10 cellular contexts compared by ENCODE assay signal in genomic region chr13:100694722-100695644, GRCh38. TPM values are rescaled to one million over a fixed set of nuclear protein-coding genes. Genes with fewer than 3 reads are reported as not detected.
DNase-seq lines count a peak whose midpoint lies in the region; ATAC-seq, FAIRE-seq and TF ChIP-seq lines count a peak whose summit lies in the region.
"Had no signal": no experiment of that assay in that cellular context is flagged by ENCODE, and none has a peak within 500 bp of the region (broad histone marks: within the 10 kb centered on the region; RNA-seq: fewer than 3 reads in every experiment).

No MANE protein-coding gene starts in this region.

- TF ChIP-seq CTCF in GM12864 (IDR thresholded peaks at IDR 0.05; ENCODE audit: low read depth, low read length, missing control alignments): peak; percentile 49
- TF ChIP-seq CTCF in epithelial cell of proximal tubule (conservative IDR thresholded peaks at IDR 0.05; ENCODE audit: low read depth, low read length): peak; percentile 75
- TF ChIP-seq CTCF in osteocyte (IDR thresholded peaks at IDR 0.05): peak; percentile 53

- no peaks in the 10 kb centered on the region for H3K36me3 Mint-ChIP-seq in osteocyte (ENCODE audit: unreplicated experiment)

- DNase-seq in GM12864 (ENCODE audit: low read depth) (no peak), NCI-H146 treated with DMSO at 0.1 percent for 48 hours (lab: John Stamatoyannopoulos, UW; ENCODE audit: unreplicated experiment) (peak; percentile 26), epithelial cell of proximal tubule (ENCODE audit: low read depth) (peak; percentile 44), osteocyte (ENCODE audit: extremely low spot score, unreplicated experiment) (no peak), NCI-H2081 treated with DMSO at 0.1 percent for 48 hours (lab: John Stamatoyannopoulos, UW) (no peak), NCI-H2107 treated with DMSO at 0.1 percent for 48 hours (lab: John Stamatoyannopoulos, UW; ENCODE audit: unreplicated experiment) (no peak), GM12891 (ENCODE audit: insufficient read length, low spot score) (no peak)

- H3K4me3 ChIP-seq in GM12864 (ENCODE audit: low read depth, low read length) (no peak overlapping the region), epithelial cell of proximal tubule (ENCODE audit: low read depth, low read length) (peak overlapping the region; percentile 13)
- H3K4me3 ChIP-seq: Peyer's patch had no signal

- H3K9me3 Mint-ChIP-seq in osteocyte (ENCODE audit: unreplicated experiment): no peaks in the 10 kb centered on the region

- no peak overlapping the region for H3K27ac Mint-ChIP-seq in osteocyte (ENCODE audit: unreplicated experiment)

- no peak for ATAC-seq in HG02623 (IDR thresholded peaks at IDR 0.05; ENCODE audit: unreplicated experiment)

- no peak for TF ChIP-seq POLR2A in GM12891 (IDR thresholded peaks at IDR 0.05; ENCODE audit: low read depth, low read length)

- H3K4me1 Mint-ChIP-seq in osteocyte (ENCODE audit: unreplicated experiment): no peaks in the 10 kb centered on the region

- no peak for FAIRE-seq in GM12891 (lab: Jason Lieb, UNC)
- FAIRE-seq: islet of Langerhans had no signal

- H3K4me3 Mint-ChIP-seq in osteocyte (ENCODE audit: unreplicated experiment): no peak overlapping the region

- H3K27me3 Mint-ChIP-seq in osteocyte (ENCODE audit: unreplicated experiment): peaks cover 2% of the 10 kb centered on the region

TF ChIP-seq in GM12891, 5 proteins besides CTCF, POLR2A, EP300 and RAD21:
- TF ChIP-seq TAF1 (IDR thresholded peaks at IDR 0.05; ENCODE audit: low read depth, low read length): no peak
- no peak for TF ChIP-seq PAX5 (IDR thresholded peaks at IDR 0.05; ENCODE audit: insufficient read depth, low read length, severe bottlenecking)
- no peak for TF ChIP-seq POLR2AphosphoS5 (IDR thresholded peaks at IDR 0.05; ENCODE audit: low read depth, low read length)
- no peak for TF ChIP-seq SPI1 (IDR thresholded peaks at IDR 0.05; ENCODE audit: low read depth, low read length)
- TF ChIP-seq POU2F2 (IDR thresholded peaks at IDR 0.05; ENCODE audit: low read depth, low read length): no peak

RNA-seq across cellular contexts. Expression of gene TMTC4, which starts 20.4 kb away (rescaled TPM):
- total RNA-seq in epithelial cell of proximal tubule (29.8 and 31.2 TPM in 2 replicates), osteocyte (20.6 and 21.0 TPM in 2 replicates)
- polyA plus RNA-seq in GM12891 (2012; ENCODE audit: low read depth, missing spikeins): 4.3 TPM

Comparison
In these comparisons a context has a peak if more than half of its experiments do, and no peak if none do; other contexts are left out.
1. DNase-seq: peak in NCI-H146 treated with DMSO at 0.1 percent for 48 hours (single experiment) and epithelial cell of proximal tubule (single experiment); none in GM12864 (single experiment), osteocyte (single experiment), NCI-H2081 treated with DMSO at 0.1 percent for 48 hours (single experiment), NCI-H2107 treated with DMSO at 0.1 percent for 48 hours (single experiment) and GM12891 (single experiment).
2. Peak in every context shown above with its lines, with median percentiles within 50 percentile points of each other: CTCF ChIP-seq.